Comparison of ENCODE assay signal across 12 cellular contexts in the genomic region with DNA sequence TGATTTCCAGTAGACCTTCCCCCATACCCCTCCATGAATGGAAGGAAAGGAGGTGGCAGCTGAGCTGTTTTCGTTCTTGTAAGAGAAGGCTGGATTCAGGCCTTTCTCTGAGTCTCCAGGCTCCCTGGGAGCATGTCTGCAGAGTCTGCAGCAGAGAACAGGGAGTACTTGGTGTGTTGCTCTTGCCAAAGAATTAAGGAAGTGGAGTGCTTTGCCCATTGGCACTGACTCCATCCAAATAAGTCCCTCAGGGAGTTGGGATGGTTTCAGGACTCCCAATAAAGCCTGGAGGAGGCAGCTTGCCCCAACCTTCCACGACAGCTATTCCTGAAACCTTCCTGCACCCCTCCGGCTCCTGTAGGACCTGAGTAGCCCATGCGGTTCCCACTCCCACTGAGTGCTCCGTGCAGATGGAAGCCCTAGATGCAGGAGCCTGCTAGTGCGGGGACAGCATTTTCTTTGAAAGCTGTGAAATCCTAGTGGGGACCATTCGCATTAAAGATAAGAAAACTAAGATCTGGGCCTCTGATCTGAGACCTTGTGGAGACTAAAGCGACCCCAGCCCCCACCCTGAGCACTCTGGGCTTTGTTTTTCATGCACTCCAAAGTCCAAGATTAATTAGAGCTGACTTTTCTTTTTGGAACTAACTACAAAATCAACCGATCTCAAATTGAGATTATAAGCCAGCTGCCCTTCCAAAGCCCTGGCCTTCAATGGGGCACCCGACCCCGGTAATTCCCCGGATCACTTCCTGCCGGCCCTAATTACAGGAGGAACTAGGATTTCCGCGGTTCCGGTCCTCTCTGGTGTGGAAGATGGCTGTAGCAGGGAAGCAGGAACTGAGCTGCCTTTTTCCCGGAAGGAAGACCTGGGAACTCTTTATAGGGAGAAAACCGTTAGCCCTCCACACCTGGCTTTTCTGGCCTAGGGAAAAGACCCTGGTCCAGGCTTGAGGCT.
DNase-seq lines count a peak whose midpoint lies in the region; ATAC-seq and TF ChIP-seq lines count a peak whose summit lies in the region.
"Had no signal": no experiment of that assay in that cellular context is flagged by ENCODE, and none has a peak within 500 bp of the region (broad histone marks: within the 10 kb centered on the region; RNA-seq: fewer than 3 reads in every experiment).

No MANE protein-coding gene starts in this region.

- H3K27ac ChIP-seq in cardiac muscle cell (peak overlapping the region; percentile 71), Peyer's patch (peak overlapping the region in 2 of 4 donors; percentile 22 to 23)

- intact Hi-C loops in Right ventricle myocardium inferior (cut with DNase I) (loop anchor here (5.0 kb wide), 1 partner anchor 110 kb away; the partner anchor contains the start of gene COL13A1), cardiac septum (cut with DNase I) (loop anchor here (5.0 to 10.0 kb wide), 4 partner anchors 110 to 397 kb away; partner anchors contain the start of gene COL13A1)

- H3K36me3 ChIP-seq in cardiac muscle cell (peaks cover 4% of the 10 kb centered on the region), Peyer's patch (no peaks in the 10 kb centered on the region)

- TF ChIP-seq POLR2A in Peyer's patch (IDR thresholded peaks at IDR 0.05): no peak

- no peaks in the 10 kb centered on the region for H3K27me3 ChIP-seq in cardiac muscle cell
- no peaks in the 10 kb centered on the region for H3K27me3 ChIP-seq in Peyer's patch

- TF ChIP-seq CTCF in cardiac muscle cell (IDR thresholded peaks at IDR 0.05; ENCODE audit: low read depth, low read length): no peak
- no peak for TF ChIP-seq CTCF in Peyer's patch (IDR thresholded peaks at IDR 0.05)

- H3K4me3 ChIP-seq in cardiac muscle cell (no peak overlapping the region), Peyer's patch (no peak overlapping the region)

- H3K4me1 ChIP-seq in cardiac muscle cell (ENCODE audit: low read depth): no peaks in the 10 kb centered on the region
- peaks cover 0 to 39% (median 4%) of the 10 kb centered on the region in 4 donors for H3K4me1 ChIP-seq in Peyer's patch

- DNase-seq in Right ventricle myocardium inferior (ENCODE audit: missing footprints) (no peak), cardiac septum (ENCODE audit: low spot score) (no peak), cardiac muscle cell (ENCODE audit: low read depth in 1 of 2, low spot score in 1 of 2) (peak in 1 of 2 donors; percentile 62), pons (ENCODE audit: low spot score) (peak; percentile 57), Peyer's patch (no peak), NOMO-1 (lab: John Stamatoyannopoulos, UW; ENCODE audit: unreplicated experiment in 2 of 2) (no peak), HPDE6-E6E7 (ENCODE audit: extremely low spot score) (no peak), NCI-H1105 treated with DMSO at 0.1 percent for 48 hours (lab: John Stamatoyannopoulos, UW) (no peak)
- DNase-seq: activated CD4-positive, alpha-beta T cell treated with anti-CD3 and anti-CD28 coated beads for 1 hour; activated T-cell treated with anti-CD3 and anti-CD28 coated beads, Interleukin-2, amount 50 U/mL, for 72 hours; NCI-H345; SW 1271 had no signal

- peak; percentile 85 for ATAC-seq in Right ventricle myocardium inferior
- ATAC-seq: activated T-cell treated with anti-CD3 and anti-CD28 coated beads, Interleukin-2, amount 50 U/mL, for 72 hours had no signal

- H3K9me3 ChIP-seq in cardiac muscle cell (ENCODE audit: low read depth) (no peaks in the 10 kb centered on the region), Peyer's patch (no peaks in the 10 kb centered on the region)
